In the genomic region with DNA sequence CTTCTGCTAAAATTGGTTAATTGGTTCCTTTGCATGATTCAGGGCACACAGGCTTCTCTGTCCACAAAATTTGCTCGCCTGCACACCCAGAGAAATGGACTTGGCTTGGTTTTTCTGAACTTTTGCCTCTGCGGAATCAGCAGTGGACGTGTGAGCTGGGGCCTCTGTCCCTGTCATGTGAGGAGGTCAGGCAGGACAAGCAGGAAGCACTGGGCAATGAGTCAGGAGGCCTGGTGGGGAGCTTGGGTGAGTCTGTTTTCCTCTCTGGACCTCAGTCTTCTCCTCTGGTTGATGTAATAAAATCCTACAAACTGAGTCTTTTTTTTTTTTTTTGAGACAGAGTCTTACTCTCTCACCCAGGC, we compare ENCODE assay signal across 8 cellular contexts. TPM values are rescaled to one million over a fixed set of nuclear protein-coding genes. Genes with fewer than 3 reads are reported as not detected.
A peak's percentile ranks its signal among the peaks of the same experiment; 100 is the strongest.
DNase-seq lines count a peak whose midpoint lies in the region; ATAC-seq and TF ChIP-seq lines count a peak whose summit lies in the region.

No MANE protein-coding gene starts in this region.

- H3K27me3 Mint-ChIP-seq in activated CD4-positive, alpha-beta T cell treated with anti-CD3 and anti-CD28 coated beads for 36 hours, result peaks cover 2% of the 10 kb centered on the region
- peaks cover 14% of the 10 kb centered on the region for H3K27me3 Mint-ChIP-seq in mesothelial cell of epicardium (ENCODE audit: low read depth)

- intact Hi-C loops in activated CD4-positive, alpha-beta T cell treated with anti-CD3 and anti-CD28 coated beads for 36 hours (cut with DNase I, micrococcal nuclease), result loop anchor here in 1 of 2 experiments (10.0 kb wide), 1 partner anchor 553 kb away; no protein-coding TSS in a partner anchor

- H3K36me3 ChIP-seq in HAP-1 (replicated peaks), result no peaks in the 10 kb centered on the region

- no peak overlapping the region for H3K4me3 Mint-ChIP-seq in activated CD4-positive, alpha-beta T cell treated with anti-CD3 and anti-CD28 coated beads for 36 hours
- no peak overlapping the region for H3K4me3 Mint-ChIP-seq in mesothelial cell of epicardium

- H3K4me1 Mint-ChIP-seq in activated CD4-positive, alpha-beta T cell treated with anti-CD3 and anti-CD28 coated beads for 36 hours, result peaks cover 4% of the 10 kb centered on the region
- H3K4me1 Mint-ChIP-seq in mesothelial cell of epicardium, result peaks cover 33% of the 10 kb centered on the region

- POLR2A ChIA-PET in activated CD4-positive, alpha-beta T cell treated with anti-CD3 and anti-CD28 coated beads for 36 hours (lab: Charles Lee), result no interaction called here

- no peaks in the 10 kb centered on the region for H3K27me3 ChIP-seq in HAP-1 (ENCODE audit: low read depth)

- peak; percentile 57 for DNase-seq in MV-4-11 (lab: John Stamatoyannopoulos, UW)
- peak; percentile 68 for DNase-seq in epithelial cell of proximal tubule (ENCODE audit: low read depth)
- DNase-seq in medulla oblongata (ENCODE audit: extremely low spot score), result peak; percentile 48
- DNase-seq in ureter (ENCODE audit: low spot score), result peak; percentile 77
- no peak for DNase-seq in activated CD4-positive, alpha-beta T cell treated with anti-CD3 and anti-CD28 coated beads for 36 hours
- DNase-seq in HAP-1 (ENCODE audit: low spot score in 2 of 2), result no peak
- DNase-seq in activated CD4-positive, alpha-beta T cell treated with anti-CD3 and anti-CD28 coated beads for 4 hours, result no peak
- no peak for DNase-seq in mesothelial cell of epicardium (ENCODE audit: low spot score in 2 of 2, unreplicated experiment in 2 of 2)

- in situ Hi-C loops in HAP-1 (cut with MboI; ENCODE audit: low sequenced_read_pairs), result no loop called here

- CTCF ChIA-PET in activated CD4-positive, alpha-beta T cell treated with anti-CD3 and anti-CD28 coated beads for 36 hours (lab: Charles Lee), result interaction anchor here (1.4 to 1.5 kb wide), 2 partner anchors 180 to 227 kb away, joined by 3 to 7 read pairs; no protein-coding TSS in a partner anchor

- no peaks in the 10 kb centered on the region for H3K36me3 Mint-ChIP-seq in activated CD4-positive, alpha-beta T cell treated with anti-CD3 and anti-CD28 coated beads for 36 hours (ENCODE audit: low read depth)
- no peaks in the 10 kb centered on the region for H3K36me3 Mint-ChIP-seq in mesothelial cell of epicardium

- no peak for TF ChIP-seq CTCF in epithelial cell of proximal tubule (conservative IDR thresholded peaks at IDR 0.05; ENCODE audit: low read depth, low read length)
- TF ChIP-seq CTCF in mesothelial cell of epicardium (IDR thresholded peaks at IDR 0.05; ENCODE audit: unreplicated experiment), result no peak

- peaks cover 2% of the 10 kb centered on the region for H3K9me3 Mint-ChIP-seq in activated CD4-positive, alpha-beta T cell treated with anti-CD3 and anti-CD28 coated beads for 36 hours (ENCODE audit: low read depth)
- H3K9me3 Mint-ChIP-seq in mesothelial cell of epicardium, result peaks cover 3% of the 10 kb centered on the region

- no peak overlapping the region for H3K4me3 ChIP-seq in epithelial cell of proximal tubule (ENCODE audit: low read depth, low read length)
- H3K4me3 ChIP-seq in HAP-1, result no peak overlapping the region

- no peak for ATAC-seq in activated CD4-positive, alpha-beta T cell treated with anti-CD3 and anti-CD28 coated beads for 36 hours

- H3K27ac Mint-ChIP-seq in activated CD4-positive, alpha-beta T cell treated with anti-CD3 and anti-CD28 coated beads for 36 hours, result no peak overlapping the region
- H3K27ac Mint-ChIP-seq in mesothelial cell of epicardium, result no peak overlapping the region

- H3K4me1 ChIP-seq in HAP-1, result no peaks in the 10 kb centered on the region

- peaks cover 6% of the 10 kb centered on the region; the same call in 1 of the 2 replicates for H3K9me3 ChIP-seq in HAP-1

RNA-seq across cellular contexts. Expression of gene CELSR1, which starts 10.4 kb away (rescaled TPM):
- 33.7 and 85.0 TPM in 2 replicates for total RNA-seq in epithelial cell of proximal tubule
- 44.0 TPM for total RNA-seq in ureter
- total RNA-seq in activated CD4-positive, alpha-beta T cell treated with anti-CD3 and anti-CD28 coated beads for 36 hours, result under 1 TPM; 0.43 to 0.46 TPM
- 17.8 to 18.8 TPM (median 18.4 TPM) in 3 replicates for total RNA-seq in mesothelial cell of epicardium

Comparison
In these comparisons a context has a peak if more than half of its experiments do, and no peak if none do; other contexts are left out.
1. DNase-seq: peak in MV-4-11 (single experiment), epithelial cell of proximal tubule (single experiment), medulla oblongata (single experiment) and ureter (single experiment); none in activated CD4-positive, alpha-beta T cell treated with anti-CD3 and anti-CD28 coated beads for 36 hours (single experiment), HAP-1 (0 of 2), activated CD4-positive, alpha-beta T cell treated with anti-CD3 and anti-CD28 coated beads for 4 hours (0 of 2) and mesothelial cell of epicardium (0 of 2).
2. RNA of gene CELSR1, which starts 10.4 kb away (total RNA-seq): 33.7 to 85.0 TPM in epithelial cell of proximal tubule, 44.0 TPM in ureter (single experiment) and 17.8 to 18.8 TPM in mesothelial cell of epicardium; 0.43 to 0.46 TPM in activated CD4-positive, alpha-beta T cell treated with anti-CD3 and anti-CD28 coated beads for 36 hours; every median in the first group is over 10 times any median in the second.